Comparison of ENCODE assay signal across 8 cellular contexts in genomic region chr3:52770581-52771333, GRCh38. TPM values are rescaled to one million over a fixed set of nuclear protein-coding genes. Genes with fewer than 3 reads are reported as not detected.
A peak's percentile ranks its signal among the peaks of the same experiment; 100 is the strongest.
DNase-seq lines count a peak whose midpoint lies in the region; ATAC-seq and TF ChIP-seq lines count a peak whose summit lies in the region.

Gene NEK4, minus strand, starts transcription at chr3:52770940. Its CDS starts 194 bp downstream, at chr3:52770746.

- H3K9me3 ChIP-seq in adrenal gland (replicated peaks in 1 of 3) (no peaks in the 10 kb centered on the region), heart right ventricle (no peaks in the 10 kb centered on the region)

- H3K4me1 ChIP-seq in adrenal gland (replicated peaks in 1 of 2) (peaks cover 10 to 13% of the 10 kb centered on the region in 2 donors), heart right ventricle (peaks cover 0 to 34% (median 14%) of the 10 kb centered on the region in 9 donors)

- WGBS in adrenal gland, 4 donors, result 0 to 1% (median 0%) methylated on average over 18 to 62 of the region's 62 CpGs
- WGBS in heart right ventricle, 2 donors, result 0 to 1% methylated on average over 51 to 62 of the region's 62 CpGs

- H3K4me3 Mint-ChIP-seq in T-cell (peak within 1 kb of the TSS; percentile 84 to 95 (median 91)), type B pancreatic cell (peak within 1 kb of the TSS; percentile 97)

- intact Hi-C loops in adrenal gland (cut with DNase I), result no loop called here
- intact Hi-C loops in heart right ventricle (cut with DNase I), result loop anchor here in 4 of 10 donors (1.0 to 10.0 kb wide), 6 partner anchors 62 to 304 kb away; partner anchors contain the start of genes STIMATE (in 2 of the 4) and ITIH4 (in 1 of the 4)
- intact Hi-C loops in posterior cingulate gyrus (cut with DNase I), result loop anchor here (2.0 kb wide), 1 partner anchor 66 kb away; the partner anchor contains the start of gene GLT8D1

- in situ Hi-C loops in GM13976 (cut with MboI; ENCODE audit: low sequenced_read_pairs, unreplicated experiment), result no loop called here

- H3K36me3 ChIP-seq in adrenal gland (replicated peaks in 1 of 2) (peaks cover 0 to 22% of the 10 kb centered on the region in 2 donors), heart right ventricle (peaks cover 0 to 29% (median 1%) of the 10 kb centered on the region in 9 donors)

- no peaks in the 10 kb centered on the region for H3K9me3 Mint-ChIP-seq in T-cell
- H3K9me3 Mint-ChIP-seq in type B pancreatic cell, result no peaks in the 10 kb centered on the region

- H3K27ac Mint-ChIP-seq in T-cell (peak within 1 kb of the TSS; percentile 86 to 96), type B pancreatic cell (peak within 1 kb of the TSS; percentile 97)

- peak within 1 kb of the TSS in 4 of 5 donors; percentile 63 to 79 (median 71) for H3K27ac ChIP-seq in adrenal gland
- peak within 1 kb of the TSS in 9 of 10 donors; percentile 75 to 90 (median 85) for H3K27ac ChIP-seq in heart right ventricle

- TF ChIP-seq POLR2A in adrenal gland (IDR thresholded peaks at IDR 0.05), result peak; percentile 46 to 93

- ATAC-seq in HG02852 (IDR thresholded peaks at IDR 0.05; ENCODE audit: unreplicated experiment), result peak; percentile 95
- peak; percentile 90 to 97 (median 94) for ATAC-seq in T-cell (replicated peaks in 1 of 4)
- ATAC-seq in heart right ventricle, result peak; percentile 99 to 100 (median 100)

- peaks cover 22 to 26% (median 23%) of the 10 kb centered on the region in 3 donors for H3K4me1 Mint-ChIP-seq in T-cell
- H3K4me1 Mint-ChIP-seq in type B pancreatic cell (ENCODE audit: unreplicated experiment), result peaks cover 16% of the 10 kb centered on the region

- TF ChIP-seq CTCF in GM13976 (IDR thresholded peaks at IDR 0.05; ENCODE audit: borderline replicate concordance, control extremely low read depth, extremely low read depth, insufficient read depth, missing control alignments), result no peak
- peak in 1 of 6 experiments; percentile 9 for TF ChIP-seq CTCF in adrenal gland (IDR thresholded peaks at IDR 0.05)
- TF ChIP-seq CTCF in heart right ventricle (IDR thresholded peaks at IDR 0.05), result peak in 2 of 9 donors; percentile 21 to 25
- TF ChIP-seq CTCF in type B pancreatic cell (conservative IDR thresholded peaks at IDR 0.05), result peak; percentile 10

- H3K27me3 ChIP-seq in adrenal gland (no peaks in the 10 kb centered on the region), heart right ventricle (no peaks in the 10 kb centered on the region)

- POLR2A ChIA-PET in T-cell (lab: Charles Lee), result interaction anchor here in 1 of 2 donors (0.5 kb wide), 1 partner anchor 1822 kb away, joined by 7 read pairs; no protein-coding TSS in a partner anchor

- peak; percentile 97 for DNase-seq in GM13976 (ENCODE audit: low spot score)
- peak; percentile 88 for DNase-seq in NCI-H146 (lab: John Stamatoyannopoulos, UW)
- peak; percentile 26 to 88 (median 59) for DNase-seq in T-cell
- DNase-seq in adrenal gland, result peak; percentile 91 to 96 (median 94)
- peak; percentile 95 for DNase-seq in heart right ventricle
- peak; percentile 89 to 99 (median 94) for DNase-seq in posterior cingulate gyrus
- peak; percentile 94 for DNase-seq in type B pancreatic cell (ENCODE audit: extremely low spot score, unreplicated experiment)

- H3K36me3 Mint-ChIP-seq in T-cell, result peaks cover 11% of the 10 kb centered on the region
- peaks cover 8% of the 10 kb centered on the region for H3K36me3 Mint-ChIP-seq in type B pancreatic cell

- CTCF ChIA-PET in T-cell (lab: Charles Lee), result interaction anchor here in 1 of 2 donors (0.7 to 1.4 kb wide), 2 partner anchors 28 to 122 kb away, joined by 3 read pairs; no protein-coding TSS in a partner anchor

- peak within 1 kb of the TSS; percentile 67 to 95 (median 83) for H3K4me3 ChIP-seq in adrenal gland
- H3K4me3 ChIP-seq in heart right ventricle, result peak within 1 kb of the TSS; percentile 59 to 98 (median 82)

- H3K27me3 Mint-ChIP-seq in T-cell, result no peaks in the 10 kb centered on the region
- no peaks in the 10 kb centered on the region for H3K27me3 Mint-ChIP-seq in type B pancreatic cell

RNA-seq across cellular contexts. Expression of gene NEK4, which starts in this region (rescaled TPM):
- total RNA-seq in T-cell, result 10 to 100 TPM; 14.1 to 23.9 (median 22.2) TPM
- 10 to 100 TPM; 21.3 to 43.9 (median 29.6) TPM for total RNA-seq in adrenal gland
- polyA plus RNA-seq in adrenal gland, result 10 to 100 TPM in 1 of 3 donors, 1 to 10 TPM in 2; 4.9 to 16.5 (median 8.0) TPM
- total RNA-seq in heart right ventricle, result 10 to 100 TPM; 12.9 to 21.4 (median 17.2) TPM
- 1 to 10 TPM; 4.6 to 5.0 TPM for polyA plus RNA-seq in heart right ventricle
- 38.3 and 47.2 TPM in 2 replicates for total RNA-seq in type B pancreatic cell (ENCODE audit: low replicate concordance)

Comparison
In these comparisons a context has a peak if more than half of its experiments do, and no peak if none do; other contexts are left out.
1. Peak in every context shown above with its lines: DNase-seq, ATAC-seq, H3K4me3 ChIP-seq and H3K27ac ChIP-seq.